8 cellular contexts compared by ENCODE assay signal in the genomic region with DNA sequence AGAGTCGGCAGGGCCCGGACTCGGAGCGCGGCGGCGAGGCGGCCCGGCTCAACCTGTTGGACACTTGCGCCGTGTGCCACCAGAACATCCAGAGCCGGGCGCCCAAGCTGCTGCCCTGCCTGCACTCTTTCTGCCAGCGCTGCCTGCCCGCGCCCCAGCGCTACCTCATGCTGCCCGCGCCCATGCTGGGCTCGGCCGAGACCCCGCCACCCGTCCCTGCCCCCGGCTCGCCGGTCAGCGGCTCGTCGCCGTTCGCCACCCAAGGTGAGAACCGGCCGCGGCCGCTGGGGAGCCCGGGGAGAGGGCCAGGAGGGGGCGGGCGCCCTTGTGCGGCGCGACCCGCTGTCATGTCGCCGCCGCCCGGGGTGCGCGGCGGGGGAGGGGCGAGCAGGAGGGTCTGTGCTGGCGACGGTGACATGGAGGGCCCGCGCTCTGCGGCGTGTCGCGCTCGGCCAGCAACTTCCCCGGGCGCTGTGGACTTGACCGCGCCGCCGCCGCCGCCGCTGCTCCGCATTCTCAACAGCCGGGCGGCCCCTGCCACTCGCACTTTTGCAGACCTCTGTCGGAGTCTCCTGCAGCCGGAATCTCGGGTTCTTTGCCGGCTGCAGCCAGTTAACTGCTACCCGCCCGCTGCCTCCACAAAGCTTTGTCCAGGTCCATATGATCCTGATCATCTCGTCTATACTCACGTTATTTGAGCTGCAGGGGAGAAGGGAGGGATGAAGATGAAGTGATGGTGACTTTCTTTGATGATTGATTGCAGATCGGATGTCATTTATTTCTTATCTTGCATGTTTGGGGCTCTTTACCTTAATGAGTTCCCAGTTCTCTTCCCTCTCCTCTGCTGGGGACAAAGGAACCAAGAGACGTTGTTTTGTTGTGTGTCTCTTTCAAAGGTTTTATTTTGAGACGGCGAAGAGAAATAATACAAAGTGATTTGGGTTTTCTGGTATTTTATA. TPM values are rescaled to one million over a fixed set of nuclear protein-coding genes. Genes with fewer than 3 reads are reported as not detected.
DNase-seq lines count a peak whose midpoint lies in the region; ATAC-seq and TF ChIP-seq lines count a peak whose summit lies in the region.

No MANE protein-coding gene starts in this region.

- peaks cover 0 to 3% (median 0%) of the 10 kb centered on the region in 7 donors for H3K9me3 Mint-ChIP-seq in CD4-positive, CD25-positive, alpha-beta regulatory T cell

- H3K4me1 ChIP-seq in CD4-positive, CD25-positive, alpha-beta regulatory T cell (ENCODE audit: control insufficient read depth, insufficient read depth, low read length, poor library complexity, severe bottlenecking): peaks cover 25% of the 10 kb centered on the region
- peaks cover 0 to 7% of the 10 kb centered on the region in 2 donors for H3K4me1 ChIP-seq in muscle layer of duodenum (ENCODE audit: control insufficient read depth in 1 of 2, insufficient read depth in 2 of 2, low read length in 2 of 2)

- H3K36me3 ChIP-seq in CD4-positive, CD25-positive, alpha-beta regulatory T cell (ENCODE audit: control insufficient read depth, insufficient read depth, low read length): no peaks in the 10 kb centered on the region
- H3K36me3 ChIP-seq in muscle layer of duodenum (ENCODE audit: control insufficient read depth in 1 of 2, insufficient read depth in 2 of 2, low read length in 2 of 2): no peaks in the 10 kb centered on the region

- H3K4me3 Mint-ChIP-seq in CD4-positive, CD25-positive, alpha-beta regulatory T cell: peak overlapping the region; percentile 92 to 100 (median 96)

- H3K27me3 Mint-ChIP-seq in CD4-positive, CD25-positive, alpha-beta regulatory T cell: peaks cover 14% of the 10 kb centered on the region

- H3K27ac ChIP-seq in CD4-positive, CD25-positive, alpha-beta regulatory T cell (ENCODE audit: insufficient read depth, low read length, poor library complexity, severe bottlenecking): peak overlapping the region; percentile 86
- H3K27ac ChIP-seq in muscle layer of duodenum (ENCODE audit: low read length): peak overlapping the region; percentile 67

- peak; percentile 52 to 61 (median 57) for DNase-seq in CD4-positive, CD25-positive, alpha-beta regulatory T cell
- DNase-seq in NOMO-1 (lab: John Stamatoyannopoulos, UW; ENCODE audit: unreplicated experiment in 2 of 2) (peak; percentile 4 to 34), activated T-cell treated with anti-CD3 and anti-CD28 coated beads for 4 hours (peak; percentile 24), epithelial cell of proximal tubule (ENCODE audit: low read depth) (no peak)
- peak; percentile 21 for DNase-seq in stimulated activated CD8-positive, alpha-beta memory T cell treated with anti-CD3 and anti-CD28 coated beads, Interleukin-7, amount 100 ng/mL, for 24 hours (ENCODE audit: low read depth)

- H3K9me3 ChIP-seq in CD4-positive, CD25-positive, alpha-beta regulatory T cell (ENCODE audit: control insufficient read depth in 2 of 2, low read length in 2 of 2): no peaks in the 10 kb centered on the region
- H3K9me3 ChIP-seq in muscle layer of duodenum (ENCODE audit: control insufficient read depth in 1 of 2, low read length in 2 of 2): no peaks in the 10 kb centered on the region

- H3K4me3 ChIP-seq in CD4-positive, CD25-positive, alpha-beta regulatory T cell (ENCODE audit: low read depth, low read length): peak overlapping the region; percentile 95
- H3K4me3 ChIP-seq in epithelial cell of proximal tubule (ENCODE audit: low read depth, low read length) (peak overlapping the region; percentile 91), muscle layer of duodenum (ENCODE audit: low read depth in 1 of 2, low read length in 2 of 2) (peak overlapping the region; percentile 94 to 98)

- H3K27me3 ChIP-seq in CD4-positive, CD25-positive, alpha-beta regulatory T cell (ENCODE audit: control insufficient read depth, insufficient read depth, low read length): no peaks in the 10 kb centered on the region
- H3K27me3 ChIP-seq in muscle layer of duodenum (ENCODE audit: low read depth, low read length): no peaks in the 10 kb centered on the region

- ATAC-seq in CD4-positive, CD25-positive, alpha-beta regulatory T cell (ENCODE audit: low read depth in 2 of 2): peak; percentile 2 to 5
- ATAC-seq in GM19328 (IDR thresholded peaks at IDR 0.05; ENCODE audit: unreplicated experiment): peak; percentile 39
- ATAC-seq in HG03442 (IDR thresholded peaks at IDR 0.05; ENCODE audit: unreplicated experiment): peak; percentile 31

- H3K4me1 Mint-ChIP-seq in CD4-positive, CD25-positive, alpha-beta regulatory T cell: peaks cover 8 to 44% (median 25%) of the 10 kb centered on the region in 4 donors

- peak overlapping the region; percentile 85 to 94 (median 91) for H3K27ac Mint-ChIP-seq in CD4-positive, CD25-positive, alpha-beta regulatory T cell

- H3K36me3 Mint-ChIP-seq in CD4-positive, CD25-positive, alpha-beta regulatory T cell: no peaks in the 10 kb centered on the region

- TF ChIP-seq CTCF in epithelial cell of proximal tubule (conservative IDR thresholded peaks at IDR 0.05; ENCODE audit: low read depth, low read length): no peak

RNA-seq across cellular contexts. Expression of gene TRIM24, which starts 0.9 kb away (rescaled TPM):
- 20.5 TPM for total RNA-seq in CD4-positive, CD25-positive, alpha-beta regulatory T cell
- polyA plus RNA-seq in CD4-positive, CD25-positive, alpha-beta regulatory T cell: 1 to 10 TPM; 5.6 to 8.8 (median 7.2) TPM
- 17.4 and 21.4 TPM in 2 replicates for total RNA-seq in epithelial cell of proximal tubule
